In genomic region chr15:100686021-100686724, GRCh38 we compare ENCODE assay signal across 17 cellular contexts.
DNase-seq lines count a peak whose midpoint lies in the region; ATAC-seq, FAIRE-seq and TF ChIP-seq lines count a peak whose summit lies in the region.
"Had no signal": no experiment of that assay in that cellular context is flagged by ENCODE, and none has a peak within 500 bp of the region (broad histone marks: within the 10 kb centered on the region; RNA-seq: fewer than 3 reads in every experiment).

No MANE protein-coding gene starts in this region.

- H3F3A ChIP-seq in PC-9 (ENCODE audit: insufficient read depth, low read depth) = peaks cover 54% of the 10 kb centered on the region

- DNase-seq in AG04450 (ENCODE audit: low read depth, low spot score) = no peak
- DNase-seq in PC-9 = no peak
- DNase-seq in foreskin keratinocyte = no peak
- DNase-seq in pancreas = no peak
- DNase-seq in Ammon's horn (ENCODE audit: low spot score) = no peak
- no peak for DNase-seq in prostate gland (ENCODE audit: low spot score)
- DNase-seq in GM19238 (ENCODE audit: insufficient read length, low spot score) = no peak
- no peak for DNase-seq in MCF 10A (ENCODE audit: unreplicated experiment)
- DNase-seq: activated naive CD4-positive, alpha-beta T cell treated with anti-CD3 and anti-CD28 coated beads for 36 hours; effector memory CD4-positive, alpha-beta T cell; GF-D8; NCI-H1092 treated with DMSO at 0.1 percent for 48 hours; retina; stimulated activated CD4-positive, alpha-beta T cell treated with anti-CD3 and anti-CD28 coated beads, Interleukin-4, amount 100 ng/mL, for 24 hours; WERI-Rb-1 had no signal

- no peaks in the 10 kb centered on the region for H3K9me3 Mint-ChIP-seq in MCF 10A (ENCODE audit: unreplicated experiment)

- no peaks in the 10 kb centered on the region for H3K79me2 ChIP-seq in PC-9 (ENCODE audit: low read depth)

- no peak overlapping the region for H2AFZ ChIP-seq in PC-9

- H3K9me3 ChIP-seq in AG04450 (ENCODE audit: control insufficient read depth, insufficient read depth, low read length) (peaks cover 3% of the 10 kb centered on the region), PC-9 (ENCODE audit: insufficient read depth, low read depth) (no peaks in the 10 kb centered on the region), pancreas (no peaks in the 10 kb centered on the region), prostate gland (no peaks in the 10 kb centered on the region)
- H3K9me3 ChIP-seq: breast epithelium, vagina had no signal

- WGBS in pancreas, 2 donors = 69 to 76% methylated on average over 23 of the region's 23 CpGs
- WGBS in prostate gland = 83% methylated on average over 23 of the region's 23 CpGs

- no peaks in the 10 kb centered on the region for H4K20me1 ChIP-seq in PC-9 (ENCODE audit: insufficient read depth)

- TF ChIP-seq CTCF in AG04450 (IDR thresholded peaks at IDR 0.05; ENCODE audit: low read depth, low read length) = no peak
- no peak for TF ChIP-seq CTCF in PC-9 (conservative IDR thresholded peaks at IDR 0.05)
- no peak for TF ChIP-seq CTCF in foreskin keratinocyte (conservative IDR thresholded peaks at IDR 0.05)
- TF ChIP-seq CTCF in pancreas (IDR thresholded peaks at IDR 0.05) = no peak
- no peak for TF ChIP-seq CTCF in prostate gland (IDR thresholded peaks at IDR 0.05)
- no peak for TF ChIP-seq CTCF in MCF 10A (IDR thresholded peaks at IDR 0.05; ENCODE audit: unreplicated experiment)

- ATAC-seq in foreskin keratinocyte (no peak), pancreas (peak in 3 of 4 donors; percentile 26 to 67 (median 50))

- intact Hi-C loops in PC-9 (cut with micrococcal nuclease; ENCODE audit: unreplicated experiment) = no loop called here
- intact Hi-C loops in pancreas (cut with DNase I) = no loop called here
- intact Hi-C loops in prostate gland (cut with DNase I) = loop anchor here (10.0 kb wide), 1 partner anchor 179 kb away; no protein-coding TSS in a partner anchor
- intact Hi-C loops in MCF 10A (cut with micrococcal nuclease) = no loop called here

- no peak for TF ChIP-seq POLR2A in prostate gland (IDR thresholded peaks at IDR 0.05)

- H3K27me3 ChIP-seq in AG04450 (ENCODE audit: control insufficient read depth, insufficient read depth, low read length) (no peaks in the 10 kb centered on the region), PC-9 (ENCODE audit: insufficient read depth, low read depth) (no peaks in the 10 kb centered on the region), foreskin keratinocyte (no peaks in the 10 kb centered on the region), pancreas (no peaks in the 10 kb centered on the region), prostate gland (replicated peaks; ENCODE audit: insufficient read depth) (no peaks in the 10 kb centered on the region)
- H3K27me3 ChIP-seq: breast epithelium, vagina had no signal

- POLR2A ChIA-PET in AG04450 (lab: Yijun Ruan, JAX) (no interaction called here), PC-9 (lab: Charles Lee; ENCODE audit: unreplicated experiment) (no interaction called here), MCF 10A (lab: Yijun Ruan, JAX) (no interaction called here)

- no peak overlapping the region for H3K4me3 Mint-ChIP-seq in MCF 10A (ENCODE audit: unreplicated experiment)
- H3K4me3 Mint-ChIP-seq: activated naive CD4-positive, alpha-beta T cell treated with anti-CD3 and anti-CD28 coated beads for 36 hours had no signal

- no peak overlapping the region for H3K4me3 ChIP-seq in AG04450 (ENCODE audit: low read depth, low read length)
- H3K4me3 ChIP-seq in PC-9 = no peak overlapping the region
- no peak overlapping the region for H3K4me3 ChIP-seq in pancreas
- H3K4me3 ChIP-seq in prostate gland = no peak overlapping the region
- H3K4me3 ChIP-seq: breast epithelium, vagina had no signal

- BruUV-seq in PC-9 (replicated peaks; lab: Mats Ljungman, UMichigan) (no TSS peak), MCF 10A (replicated peaks; lab: Mats Ljungman, UMichigan) (no TSS peak)

- CTCF ChIA-PET in AG04450 (lab: Charles Lee) (no interaction called here), PC-9 (lab: Charles Lee) (no interaction called here), MCF 10A (lab: Yijun Ruan, JAX) (no interaction called here)

- H3K9me2 ChIP-seq in PC-9 (ENCODE audit: insufficient read depth) = no peaks in the 10 kb centered on the region

- no peak overlapping the region for H3K27ac Mint-ChIP-seq in MCF 10A (ENCODE audit: low read depth, unreplicated experiment)
- H3K27ac Mint-ChIP-seq: activated naive CD4-positive, alpha-beta T cell treated with anti-CD3 and anti-CD28 coated beads for 36 hours had no signal

- H3K27ac ChIP-seq in AG04450 (ENCODE audit: low read depth, low read length) (peak overlapping the region; percentile 71), PC-9 (peak overlapping the region; percentile 96), foreskin keratinocyte (peak overlapping the region; percentile 97), pancreas (no peak overlapping the region), prostate gland (no peak overlapping the region)
- H3K27ac ChIP-seq: vagina, WERI-Rb-1 had no signal

- H3K36me3 ChIP-seq in PC-9 (ENCODE audit: low read depth) = no peaks in the 10 kb centered on the region
- H3K36me3 ChIP-seq in pancreas = no peaks in the 10 kb centered on the region
- H3K36me3 ChIP-seq in prostate gland = no peaks in the 10 kb centered on the region
- H3K36me3 ChIP-seq: breast epithelium, vagina, WERI-Rb-1 had no signal

- no peaks in the 10 kb centered on the region for H3K36me3 Mint-ChIP-seq in MCF 10A (ENCODE audit: insufficient read depth, unreplicated experiment)

- peak overlapping the region; percentile 69 for H3K4me2 ChIP-seq in PC-9

- peaks cover 67% of the 10 kb centered on the region for H3K4me1 ChIP-seq in PC-9 (replicated peaks; ENCODE audit: insufficient read depth)
- peaks cover 15% of the 10 kb centered on the region for H3K4me1 ChIP-seq in foreskin keratinocyte
- no peaks in the 10 kb centered on the region for H3K4me1 ChIP-seq in pancreas
- no peaks in the 10 kb centered on the region for H3K4me1 ChIP-seq in prostate gland (replicated peaks)
- H3K4me1 ChIP-seq: breast epithelium had no signal

- no peaks in the 10 kb centered on the region for H3K27me3 Mint-ChIP-seq in MCF 10A (ENCODE audit: insufficient read depth, unreplicated experiment)

- peaks cover 7% of the 10 kb centered on the region for H3K4me1 Mint-ChIP-seq in MCF 10A (ENCODE audit: insufficient read depth, unreplicated experiment)

- FAIRE-seq in pancreas (lab: Jason Lieb, UNC) = no peak

Comparison
In these comparisons a context has a peak if more than half of its experiments do, and no peak if none do; other contexts are left out.
1. H3K27ac ChIP-seq: peak in AG04450 (single experiment), PC-9 (single experiment) and foreskin keratinocyte (single experiment); none in pancreas (0 of 4) and prostate gland (0 of 2).